2 cellular contexts compared by ENCODE assay signal in genomic region chr7:1669954-1670893, GRCh38.
TF ChIP-seq lines count a peak whose summit lies in the region.

Gene ELFN1 (plus strand): TSS chr7:1670277. CDS start chr7:1744597, 74,320 bp downstream.

TF ChIP-seq in K562, 482 proteins besides CTCF, POLR2A, EP300 and RAD21 (continued from another document):
- TF ChIP-seq GTF2B (IDR thresholded peaks at IDR 0.05; ENCODE audit: extremely low read depth, insufficient read length): no peak
- TF ChIP-seq SAFB (IDR thresholded peaks at IDR 0.05; ENCODE audit: borderline replicate concordance, low read depth, low read length): no peak

TF ChIP-seq in HepG2, 621 proteins besides CTCF, POLR2A, EP300 and RAD21 (continued from another document):
- no peak for TF ChIP-seq ZNF569 (CRISPR knock-in tag; IDR thresholded peaks at IDR 0.05; ENCODE audit: borderline replicate concordance)
- TF ChIP-seq ZNF263 (CRISPR knock-in tag; IDR thresholded peaks at IDR 0.05): 0 out of 2 replicates have a peak, but pooled peaks have one; percentile 20
- TF ChIP-seq TSC22D2 (CRISPR knock-in tag; IDR thresholded peaks at IDR 0.05; ENCODE audit: borderline replicate concordance): no peak
- no peak for TF ChIP-seq MNT (IDR thresholded peaks at IDR 0.05)
- TF ChIP-seq ONECUT2 (CRISPR knock-in tag; IDR thresholded peaks at IDR 0.05): peak; percentile 73
- no peak for TF ChIP-seq ZNF33A (CRISPR knock-in tag; IDR thresholded peaks at IDR 0.05; ENCODE audit: borderline replicate concordance)
